ENCODE assay signal across 8 cellular contexts in the genomic region with DNA sequence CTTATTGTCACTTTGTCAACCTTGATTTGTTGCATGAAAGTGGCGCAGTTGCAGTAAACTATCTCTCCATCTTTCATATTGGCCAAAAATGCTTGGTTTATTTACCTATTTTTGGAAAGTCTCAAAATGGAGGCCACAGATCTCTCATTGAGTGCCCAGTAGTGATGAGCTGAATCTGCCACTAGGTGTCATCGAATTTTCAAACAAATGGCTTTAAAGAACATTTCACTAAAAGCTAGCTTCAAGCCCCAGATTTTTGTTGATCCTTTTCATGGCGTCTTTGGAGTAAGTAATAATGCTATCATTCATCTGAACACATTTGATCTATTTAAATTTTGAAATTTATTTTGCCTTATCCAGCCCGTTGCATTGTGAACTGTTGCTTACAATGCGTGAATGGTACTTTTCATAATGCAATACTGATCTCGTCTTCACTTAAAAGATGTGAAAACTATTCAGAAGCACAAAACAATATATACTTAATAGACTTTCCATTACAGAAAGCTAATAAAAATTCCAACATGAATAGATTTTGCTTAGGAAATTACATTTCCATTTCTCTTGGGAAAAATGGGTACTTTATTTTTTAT.
A peak's percentile ranks its signal among the peaks of the same experiment; 100 is the strongest.
DNase-seq lines count a peak whose midpoint lies in the region; ATAC-seq and TF ChIP-seq lines count a peak whose summit lies in the region.

No MANE protein-coding gene starts in this region.

- no peaks in the 10 kb centered on the region for H3K36me3 Mint-ChIP-seq in neural crest cell (ENCODE audit: low read depth)
- no peaks in the 10 kb centered on the region for H3K36me3 Mint-ChIP-seq in natural killer cell treated with Interleukin-12 subunit alpha and Interleukin-12 subunit beta and Interleukin-15 and Interleukin-18, amount 100 ng/mL, for 72 hours

- no peaks in the 10 kb centered on the region for H3K9me3 Mint-ChIP-seq in neural crest cell
- H3K9me3 Mint-ChIP-seq in natural killer cell treated with Interleukin-12 subunit alpha and Interleukin-12 subunit beta and Interleukin-15 and Interleukin-18, amount 100 ng/mL, for 72 hours, result peaks cover 7% of the 10 kb centered on the region

- no peak overlapping the region for H3K27ac Mint-ChIP-seq in neural crest cell (ENCODE audit: unreplicated experiment)
- H3K27ac Mint-ChIP-seq in natural killer cell treated with Interleukin-12 subunit alpha and Interleukin-12 subunit beta and Interleukin-15 and Interleukin-18, amount 100 ng/mL, for 72 hours, result no peak overlapping the region

- peak; percentile 61 for TF ChIP-seq RAD21 in Ishikawa (IDR thresholded peaks at IDR 0.05; ENCODE audit: low read depth)

- H3K4me3 Mint-ChIP-seq in neural crest cell, result no peak overlapping the region
- H3K4me3 Mint-ChIP-seq in natural killer cell treated with Interleukin-12 subunit alpha and Interleukin-12 subunit beta and Interleukin-15 and Interleukin-18, amount 100 ng/mL, for 72 hours, result no peak overlapping the region

- TF ChIP-seq CTCF in astrocyte of the spinal cord (IDR thresholded peaks at IDR 0.05; ENCODE audit: low read depth, low read length) (peak; percentile 71), neural crest cell (conservative IDR thresholded peaks at IDR 0.05) (peak; percentile 70)

- H3K4me3 ChIP-seq in astrocyte of the spinal cord (ENCODE audit: low read depth, low read length), result no peak overlapping the region

- in situ Hi-C loops in astrocyte of the spinal cord (cut with HindIII; ENCODE audit: low sequenced_read_pairs), result no loop called here

- DNase-seq in SIG-M5 treated with dmso at 0.1 percent for 504 hours (lab: John Stamatoyannopoulos, UW; ENCODE audit: unreplicated experiment), result peak; percentile 21
- no peak for DNase-seq in SIG-M5 (lab: John Stamatoyannopoulos, UW)
- peak; percentile 54 for DNase-seq in astrocyte of the spinal cord (ENCODE audit: low read depth, low spot score)
- DNase-seq in neural crest cell (ENCODE audit: low read depth, low spot score), result no peak
- DNase-seq in activated effector memory CD4-positive, alpha-beta T cell treated with anti-CD3 and anti-CD28 coated beads, Interleukin-2, amount 50 U/mL, for 16 hours, result no peak
- DNase-seq in 8988T, result no peak
- DNase-seq in natural killer cell treated with Interleukin-12 subunit alpha and Interleukin-12 subunit beta and Interleukin-15 and Interleukin-18, amount 100 ng/mL, for 72 hours (ENCODE audit: low spot score), result no peak

- no peak for ATAC-seq in natural killer cell treated with Interleukin-12 subunit alpha and Interleukin-12 subunit beta and Interleukin-15 and Interleukin-18, amount 100 ng/mL, for 72 hours

- no peak for TF ChIP-seq EP300 in Ishikawa (IDR thresholded peaks at IDR 0.05; ENCODE audit: borderline replicate concordance)

- peaks cover 8% of the 10 kb centered on the region for H3K4me1 Mint-ChIP-seq in neural crest cell
- no peaks in the 10 kb centered on the region for H3K4me1 Mint-ChIP-seq in natural killer cell treated with Interleukin-12 subunit alpha and Interleukin-12 subunit beta and Interleukin-15 and Interleukin-18, amount 100 ng/mL, for 72 hours (ENCODE audit: low read depth in 2 of 2)

- no peaks in the 10 kb centered on the region for H3K27me3 Mint-ChIP-seq in neural crest cell (ENCODE audit: low read depth)
- no peaks in the 10 kb centered on the region for H3K27me3 Mint-ChIP-seq in natural killer cell treated with Interleukin-12 subunit alpha and Interleukin-12 subunit beta and Interleukin-15 and Interleukin-18, amount 100 ng/mL, for 72 hours

TF ChIP-seq in Ishikawa, 13 proteins besides CTCF, POLR2A, EP300 and RAD21:
- TF ChIP-seq ZBTB7A (IDR thresholded peaks at IDR 0.05; ENCODE audit: low read depth) (no peak), YY1 (IDR thresholded peaks at IDR 0.05; ENCODE audit: low read depth) (peak; percentile 31; the same call in 1 of the 2 replicates)

Comparison
In these comparisons a context has a peak if more than half of its experiments do, and no peak if none do; other contexts are left out.
1. DNase-seq: peak in SIG-M5 treated with dmso at 0.1 percent for 504 hours (single experiment) and astrocyte of the spinal cord (single experiment); none in SIG-M5 (single experiment), neural crest cell (single experiment), activated effector memory CD4-positive, alpha-beta T cell treated with anti-CD3 and anti-CD28 coated beads, Interleukin-2, amount 50 U/mL, for 16 hours (single experiment), 8988T (single experiment) and natural killer cell treated with Interleukin-12 subunit alpha and Interleukin-12 subunit beta and Interleukin-15 and Interleukin-18, amount 100 ng/mL, for 72 hours (single experiment).